Comparison of ENCODE assay signal across 30 cellular contexts in genomic region chr13:21426238-21426637, GRCh38. TPM values are rescaled to one million over a fixed set of nuclear protein-coding genes. Genes with fewer than 3 reads are reported as not detected.
DNase-seq lines count a peak whose midpoint lies in the region; ATAC-seq lines count a peak whose summit lies in the region.
"Had no signal": no experiment of that assay in that cellular context is flagged by ENCODE, and none has a peak within 500 bp of the region (broad histone marks: within the 10 kb centered on the region; RNA-seq: fewer than 3 reads in every experiment).

No MANE protein-coding gene starts in this region.

- no peak overlapping the region for H3K4me3 Mint-ChIP-seq in activated T-cell treated with anti-CD3 and anti-CD28 coated beads, Interleukin-2, amount 50 U/mL, for 72 hours
- H3K4me3 Mint-ChIP-seq in effector memory CD8-positive, alpha-beta T cell = no peak overlapping the region
- H3K4me3 Mint-ChIP-seq: activated CD4-positive, alpha-beta T cell treated with anti-CD3 and anti-CD28 coated beads, Interleukin-2, amount 10 ng/mL, durations not matched to agents 24 days and 14 days; HFFc6; stimulated activated naive B cell treated with anti-CD40 and anti-IgM and Interleukin-4, amounts not matched to agents 10 μg/mL and 1 μg/mL and 100 μg/mL, for 72 hours had no signal

- peaks cover 33% of the 10 kb centered on the region for H3K4me1 Mint-ChIP-seq in activated T-cell treated with anti-CD3 and anti-CD28 coated beads, Interleukin-2, amount 50 U/mL, for 72 hours (ENCODE audit: low read depth)
- H3K4me1 Mint-ChIP-seq in effector memory CD8-positive, alpha-beta T cell (ENCODE audit: low read depth in 2 of 2) = peaks cover 17 to 37% of the 10 kb centered on the region in 2 donors

- peak overlapping the region; percentile 18 for H3K27ac Mint-ChIP-seq in activated T-cell treated with anti-CD3 and anti-CD28 coated beads, Interleukin-2, amount 50 U/mL, for 72 hours
- H3K27ac Mint-ChIP-seq in effector memory CD8-positive, alpha-beta T cell = peak overlapping the region in 1 of 2 donors; percentile 49
- H3K27ac Mint-ChIP-seq: activated CD4-positive, alpha-beta T cell treated with anti-CD3 and anti-CD28 coated beads, Interleukin-2, amount 10 ng/mL, durations not matched to agents 24 days and 14 days; HFFc6; stimulated activated naive B cell treated with anti-CD40 and anti-IgM and Interleukin-4, amounts not matched to agents 10 μg/mL and 1 μg/mL and 100 μg/mL, for 72 hours had no signal

- WGBS in GM23248 (ENCODE audit: low coverage in 1 of 2, low lambda C conversion rate in 2 of 2, missing lambda C conversion rate in 2 of 2), 2 experiments = 82 to 100% methylated on average over 1 of the region's 1 CpG

- no peak overlapping the region for H3K4me3 ChIP-seq in GM23248
- H3K4me3 ChIP-seq: adrenal gland, BLaER1, breast epithelium had no signal

- peaks cover 10 to 11% of the 10 kb centered on the region in 2 donors for H3K9me3 Mint-ChIP-seq in activated T-cell treated with anti-CD3 and anti-CD28 coated beads, Interleukin-2, amount 50 U/mL, for 72 hours
- peaks cover 0 to 6% of the 10 kb centered on the region in 2 donors for H3K9me3 Mint-ChIP-seq in effector memory CD8-positive, alpha-beta T cell

- peaks cover 3 to 24% of the 10 kb centered on the region in 2 donors for H3K36me3 Mint-ChIP-seq in activated T-cell treated with anti-CD3 and anti-CD28 coated beads, Interleukin-2, amount 50 U/mL, for 72 hours (ENCODE audit: insufficient read depth in 2 of 2)
- no peaks in the 10 kb centered on the region for H3K36me3 Mint-ChIP-seq in effector memory CD8-positive, alpha-beta T cell (ENCODE audit: insufficient read depth)

- no peak overlapping the region for H2AFZ ChIP-seq in GM23248

- H3K27ac ChIP-seq in GM23248 = no peak overlapping the region
- H3K27ac ChIP-seq: adrenal gland, BLaER1, breast epithelium, neutrophil, RWPE1 had no signal

- H3K27me3 Mint-ChIP-seq in activated T-cell treated with anti-CD3 and anti-CD28 coated beads, Interleukin-2, amount 50 U/mL, for 72 hours (ENCODE audit: low read depth) = no peaks in the 10 kb centered on the region
- no peaks in the 10 kb centered on the region for H3K27me3 Mint-ChIP-seq in effector memory CD8-positive, alpha-beta T cell
- H3K27me3 Mint-ChIP-seq: activated CD4-positive, alpha-beta T cell treated with anti-CD3 and anti-CD28 coated beads, Interleukin-2, amount 10 ng/mL, durations not matched to agents 24 days and 14 days; stimulated activated naive B cell treated with anti-CD40 and anti-IgM and Interleukin-4, amounts not matched to agents 10 μg/mL and 1 μg/mL and 100 μg/mL, for 72 hours had no signal

- in situ Hi-C loops in GM23248 (cut with MboI) = no loop called here

- H3F3A ChIP-seq in GM23248 (ENCODE audit: insufficient read depth) = no peaks in the 10 kb centered on the region

- no peak for DNase-seq in activated T-cell treated with anti-CD3 and anti-CD28 coated beads, Interleukin-2, amount 50 U/mL, for 72 hours
- DNase-seq in activated T-cell treated with anti-CD3 and anti-CD28 coated beads for 4 hours (no peak), GM23248 (peak; percentile 5), renal cortical epithelial cell (ENCODE audit: low read depth) (peak; percentile 9), UCSD-AML1 (lab: John Stamatoyannopoulos, UW; ENCODE audit: unreplicated experiment) (no peak)
- no peak for DNase-seq in effector memory CD8-positive, alpha-beta T cell
- DNase-seq in stimulated activated CD4-positive, alpha-beta T cell treated with anti-CD3 and anti-CD28 coated beads, Interleukin-2, amount 100 ng/mL, for 48 hours = no peak
- DNase-seq: activated CD4-positive, alpha-beta T cell treated with anti-CD3 and anti-CD28 coated beads, Interleukin-2, amount 10 ng/mL, durations not matched to agents 24 days and 14 days; activated effector memory CD4-positive, alpha-beta T cell treated with Interleukin-2 at 50 U/mL for 16 hours; adrenal gland; COR-L47; DMS79 treated with DMSO at 0.1 percent for 48 hours; foreskin fibroblast; HFFc6; Karpas-422; left cardiac atrium; mammary epithelial cell; NCI-H146; NCI-H2107; NCI-H446 treated with DMSO at 0.1 percent for 48 hours; stimulated activated CD4-positive, alpha-beta T cell treated with anti-CD3 and anti-CD28 coated beads, Interleukin-4, amount 100 ng/mL, for 4 hours; stimulated activated naive B cell treated with anti-CD40 and anti-IgM and Interleukin-4, amounts not matched to agents 10 μg/mL and 1 μg/mL and 100 μg/mL, for 72 hours had no signal

- no peaks in the 10 kb centered on the region for H3K4me1 ChIP-seq in GM23248 (ENCODE audit: insufficient read depth)
- H3K4me1 ChIP-seq: adrenal gland, BLaER1, breast epithelium had no signal

- no peaks in the 10 kb centered on the region for H3K27me3 ChIP-seq in GM23248 (replicated peaks; ENCODE audit: insufficient read depth)
- H3K27me3 ChIP-seq: adrenal gland, BLaER1, breast epithelium, neutrophil had no signal

- no peak overlapping the region for H3K4me2 ChIP-seq in GM23248 (ENCODE audit: unreplicated experiment)
- H3K4me2 ChIP-seq: BLaER1 had no signal

- no peaks in the 10 kb centered on the region for H3K9me2 ChIP-seq in GM23248 (ENCODE audit: insufficient read depth)

- H3K9me3 ChIP-seq in GM23248 (ENCODE audit: low read depth) = no peaks in the 10 kb centered on the region
- H3K9me3 ChIP-seq: neutrophil had no signal

- H3K9ac ChIP-seq in GM23248 = no peak overlapping the region
- H3K9ac ChIP-seq: BLaER1 had no signal

- H3K79me2 ChIP-seq in GM23248 (ENCODE audit: insufficient read depth) = peaks cover 47% of the 10 kb centered on the region

- no peaks in the 10 kb centered on the region for H3K36me3 ChIP-seq in GM23248 (ENCODE audit: low read depth)
- H3K36me3 ChIP-seq: adrenal gland, breast epithelium, neutrophil had no signal

- H4K20me1 ChIP-seq in GM23248 (ENCODE audit: insufficient read depth) = no peaks in the 10 kb centered on the region
- H4K20me1 ChIP-seq: BLaER1 had no signal

- ATAC-seq in activated T-cell treated with anti-CD3 and anti-CD28 coated beads, Interleukin-2, amount 50 U/mL, for 72 hours (replicated peaks in 1 of 2) = peak; percentile 87 to 93
- ATAC-seq in effector memory CD8-positive, alpha-beta T cell (replicated peaks) = peak; percentile 24
- no peak for ATAC-seq in GM18909 (IDR thresholded peaks at IDR 0.05; ENCODE audit: poor library complexity, unreplicated experiment)
- ATAC-seq: esophagus mucosa; HepG2; left cardiac atrium; sciatic nerve; stimulated activated naive B cell treated with anti-CD40 and anti-IgM and Interleukin-4, amounts not matched to agents 10 μg/mL and 1 μg/mL and 100 μg/mL, for 72 hours had no signal

RNA-seq across cellular contexts. Expression of gene ZDHHC20, which starts 32.9 kb away (rescaled TPM):
- total RNA-seq in activated T-cell treated with anti-CD3 and anti-CD28 coated beads, Interleukin-2, amount 50 U/mL, for 72 hours = 10 to 100 TPM; 44.1 to 58.5 TPM
- total RNA-seq in GM23248 (2014; rRNA removed; shearing (Covaris generic)) = 65.3 and 82.6 TPM in 2 replicates
- 40.0 and 41.1 TPM in 2 replicates for polyA plus RNA-seq in GM23248 (2016; fragmentation: Nextera tagmentation; extraction: Ambion mirVana)
- total RNA-seq in renal cortical epithelial cell = 87.5 and 140 TPM in 2 replicates

Comparison
In these comparisons a context has a peak if more than half of its experiments do, and no peak if none do; other contexts are left out.
1. DNase-seq: peak in GM23248 (single experiment) and renal cortical epithelial cell (single experiment); none in activated T-cell treated with anti-CD3 and anti-CD28 coated beads, Interleukin-2, amount 50 U/mL, for 72 hours (0 of 2), activated T-cell treated with anti-CD3 and anti-CD28 coated beads for 4 hours (single experiment), effector memory CD8-positive, alpha-beta T cell (0 of 3), stimulated activated CD4-positive, alpha-beta T cell treated with anti-CD3 and anti-CD28 coated beads, Interleukin-2, amount 100 ng/mL, for 48 hours (0 of 2) and UCSD-AML1 (single experiment).